Comparison of ENCODE assay signal across 1 cellular context in genomic region chr10:28432210-28432676, GRCh38.
TF ChIP-seq lines count a peak whose summit lies in the region.

No MANE protein-coding gene starts in this region.

TF ChIP-seq in K562, 482 proteins besides CTCF, POLR2A, EP300 and RAD21 (continued from another document):
- peak; percentile 80 for TF ChIP-seq DEAF1 (CRISPR knock-in tag; IDR thresholded peaks at IDR 0.05)
- peak; percentile 23; the same call in 1 of the 2 replicates for TF ChIP-seq RB1 (IDR thresholded peaks at IDR 0.05; ENCODE audit: low read depth)
